8 cellular contexts compared by ENCODE assay signal in the genomic region with DNA sequence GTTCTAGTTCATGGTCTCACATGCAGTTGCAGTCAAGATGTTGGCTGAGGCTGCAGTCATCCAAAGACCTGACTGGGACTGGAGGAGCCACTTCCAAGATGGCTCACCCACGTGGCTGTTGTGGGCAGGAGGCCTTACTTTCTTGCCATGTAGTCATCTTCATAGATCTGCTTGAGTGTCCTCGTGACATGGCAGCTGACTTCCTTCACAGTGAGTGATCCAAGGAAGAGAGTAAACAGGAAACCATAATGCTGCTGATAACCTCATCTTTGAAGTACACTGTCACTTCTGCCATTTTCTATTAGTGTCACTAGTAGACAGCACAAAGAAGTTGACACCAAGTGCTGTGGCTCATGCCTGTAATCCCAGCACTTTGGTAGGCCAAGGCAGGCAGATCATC. TPM values are rescaled to one million over a fixed set of nuclear protein-coding genes. Genes with fewer than 3 reads are reported as not detected.
DNase-seq lines count a peak whose midpoint lies in the region; ATAC-seq and TF ChIP-seq lines count a peak whose summit lies in the region.

No MANE protein-coding gene starts in this region.

- H3K27me3 Mint-ChIP-seq in T-helper 2 cell treated with Interferon-gamma antibody and Interleukin-4, amounts not matched to agents 5 μg/mL and 100 μg/mL, for 36 hours (ENCODE audit: low read depth) = peaks cover 9% of the 10 kb centered on the region

- no peaks in the 10 kb centered on the region for H3K9me3 Mint-ChIP-seq in T-helper 2 cell treated with Interferon-gamma antibody and Interleukin-4, amounts not matched to agents 5 μg/mL and 100 μg/mL, for 36 hours

- no peaks in the 10 kb centered on the region for H3K27me3 ChIP-seq in fibroblast of lung (ENCODE audit: control insufficient read depth, insufficient read depth, low read length)

- H3K4me2 ChIP-seq in fibroblast of lung (ENCODE audit: extremely low read depth, insufficient read depth, low read length) = no peak overlapping the region

- no peaks in the 10 kb centered on the region for H3K36me3 ChIP-seq in fibroblast of lung (ENCODE audit: control insufficient read depth, insufficient read depth, low read length)

- DNase-seq in CMK (ENCODE audit: low read depth) (peak; percentile 82), fibroblast of lung (ENCODE audit: low read depth in 2 of 2) (no peak), midbrain (lab: John Stamatoyannopoulos, UW) (no peak), ureter (ENCODE audit: low spot score) (no peak), middle frontal gyrus (ENCODE audit: extremely low spot score, low spot score) (no peak)
- DNase-seq in T-helper 2 cell treated with Interferon-gamma antibody and Interleukin-4, amounts not matched to agents 5 μg/mL and 100 μg/mL, for 36 hours (ENCODE audit: low spot score) = peak; percentile 74

- H2AFZ ChIP-seq in fibroblast of lung (ENCODE audit: low read length) = peak overlapping the region; percentile 50

- H3K9me3 ChIP-seq in fibroblast of lung (ENCODE audit: control insufficient read depth, insufficient read depth, low read depth, low read length) = no peaks in the 10 kb centered on the region

- H3K9ac ChIP-seq in fibroblast of lung (ENCODE audit: insufficient read depth, low read length) = no peak overlapping the region

- ATAC-seq in GM21786 (IDR thresholded peaks at IDR 0.05; ENCODE audit: unreplicated experiment) (peak; percentile 52), GM19324 (IDR thresholded peaks at IDR 0.05; ENCODE audit: low FRiP score, unreplicated experiment) (no peak)

- no peaks in the 10 kb centered on the region for H3K79me2 ChIP-seq in fibroblast of lung (ENCODE audit: control insufficient read depth, insufficient read depth, low read length)

- peaks cover 35% of the 10 kb centered on the region for H3K4me1 Mint-ChIP-seq in T-helper 2 cell treated with Interferon-gamma antibody and Interleukin-4, amounts not matched to agents 5 μg/mL and 100 μg/mL, for 36 hours (ENCODE audit: low read depth)

- peak overlapping the region; percentile 74 for H3K27ac Mint-ChIP-seq in T-helper 2 cell treated with Interferon-gamma antibody and Interleukin-4, amounts not matched to agents 5 μg/mL and 100 μg/mL, for 36 hours

- no peak overlapping the region for H3K4me3 ChIP-seq in fibroblast of lung (replicated peaks in 1 of 4; ENCODE audit: control extremely low read depth in 1 of 4, insufficient read depth in 1 of 4, low read depth in 3 of 4, low read length in 4 of 4)

- H3K36me3 Mint-ChIP-seq in T-helper 2 cell treated with Interferon-gamma antibody and Interleukin-4, amounts not matched to agents 5 μg/mL and 100 μg/mL, for 36 hours (ENCODE audit: low read depth) = peaks cover 7% of the 10 kb centered on the region

- no peaks in the 10 kb centered on the region for H4K20me1 ChIP-seq in fibroblast of lung (ENCODE audit: control insufficient read depth, extremely low read depth, insufficient read depth, low read length)

- H3K4me3 Mint-ChIP-seq in T-helper 2 cell treated with Interferon-gamma antibody and Interleukin-4, amounts not matched to agents 5 μg/mL and 100 μg/mL, for 36 hours = peak overlapping the region; percentile 19

- no peak overlapping the region for H3K27ac ChIP-seq in fibroblast of lung (ENCODE audit: insufficient read depth, low read length)

- no peak for TF ChIP-seq CTCF in fibroblast of lung (conservative IDR thresholded peaks at IDR 0.05 in 1 of 2, IDR thresholded peaks at IDR 0.05 in 1 of 2; ENCODE audit: low read depth in 1 of 2, low read length in 2 of 2)

- H3K4me1 ChIP-seq in fibroblast of lung (ENCODE audit: control insufficient read depth, extremely low read depth, insufficient read depth, low read length) = no peaks in the 10 kb centered on the region

RNA-seq across cellular contexts. Expression of gene AKIRIN2, which starts 40.1 kb away (rescaled TPM):
- total RNA-seq in fibroblast of lung (20.0 and 33.7 TPM in 2 replicates), ureter (38.5 TPM)
- polyA plus RNA-seq in fibroblast of lung = 34.4 and 41.0 TPM in 2 replicates
- polyA plus RNA-seq in fibroblast of lung (2012) = 38.4 and 47.4 TPM in 2 replicates
- polyA minus RNA-seq in fibroblast of lung (ENCODE audit: low replicate concordance) = 13.6 TPM in 2 replicates

Comparison
In these comparisons a context has a peak if more than half of its experiments do, and no peak if none do; other contexts are left out.
1. DNase-seq: peak in CMK (single experiment) and T-helper 2 cell treated with Interferon-gamma antibody and Interleukin-4, amounts not matched to agents 5 μg/mL and 100 μg/mL, for 36 hours (single experiment); none in fibroblast of lung (0 of 2), midbrain (single experiment), ureter (single experiment) and middle frontal gyrus (single experiment).